1 cellular context compared by ENCODE assay signal in the genomic region with DNA sequence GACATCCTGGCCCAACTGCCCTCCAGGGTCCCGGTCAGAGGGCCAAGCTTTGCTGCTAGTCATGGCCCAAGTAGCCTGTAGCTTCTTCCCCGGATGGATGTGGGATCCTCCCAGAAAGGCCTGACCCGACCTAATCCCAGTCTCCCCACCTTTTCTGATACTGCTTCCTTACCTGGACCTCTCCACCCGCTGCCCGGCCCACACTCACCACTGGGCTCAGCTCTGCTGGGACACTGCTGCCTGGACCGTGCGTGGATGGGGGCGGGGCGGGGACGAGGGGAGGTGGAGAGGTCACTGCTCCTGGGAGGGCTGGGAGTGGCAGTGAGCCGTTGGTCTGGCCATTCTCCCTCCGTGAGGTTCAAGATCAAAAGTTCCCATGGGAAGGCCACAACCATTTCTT.
TF ChIP-seq lines count a peak whose summit lies in the region.

No MANE protein-coding gene starts in this region.

TF ChIP-seq in K562, 482 proteins besides CTCF, POLR2A, EP300 and RAD21:
- no peak for TF ChIP-seq POLR2H (tag; IDR thresholded peaks at IDR 0.05; ENCODE audit: low read depth)
- TF ChIP-seq CREB1 (IDR thresholded peaks at IDR 0.05), result no peak
- 0 out of 2 replicates have a peak, but pooled peaks have one; percentile 26 for TF ChIP-seq CREB1 (CRISPR knock-in tag; IDR thresholded peaks at IDR 0.05)
